Comparison of ENCODE assay signal across 22 cellular contexts in genomic region chr4:17968721-17969120, GRCh38. TPM values are rescaled to one million over a fixed set of nuclear protein-coding genes. Genes with fewer than 3 reads are reported as not detected.
DNase-seq lines count a peak whose midpoint lies in the region; ATAC-seq, FAIRE-seq and TF ChIP-seq lines count a peak whose summit lies in the region.
"Had no signal": no experiment of that assay in that cellular context is flagged by ENCODE, and none has a peak within 500 bp of the region (broad histone marks: within the 10 kb centered on the region; RNA-seq: fewer than 3 reads in every experiment).

No MANE protein-coding gene starts in this region.

- dilution Hi-C loops in keratinocyte (cut with MboI; ENCODE audit: extremely low pct_ligation_motif_present, low sequenced_read_pairs), result no loop called here

- H3K27ac ChIP-seq in RWPE1, result no peak overlapping the region
- H3K27ac ChIP-seq in keratinocyte (ENCODE audit: control insufficient read depth, insufficient read depth, low read length), result peak overlapping the region; percentile 74
- H3K27ac ChIP-seq: BLaER1, C4-2B had no signal

- POLR2A ChIA-PET in RWPE1 (lab: Yijun Ruan, JAX; ENCODE audit: low non-redundant PET), result no interaction called here

- CTCF ChIA-PET in RWPE1 (lab: Yijun Ruan, JAX), result no interaction called here

- no peaks in the 10 kb centered on the region for H3K27me3 Mint-ChIP-seq in natural killer cell (ENCODE audit: low read depth in 2 of 2)
- H3K27me3 Mint-ChIP-seq: B cell; CD4-positive, CD25-positive, alpha-beta regulatory T cell had no signal

- no peaks in the 10 kb centered on the region for H3K27me3 ChIP-seq in keratinocyte (ENCODE audit: control insufficient read depth, extremely low read depth, insufficient read depth, low read length)
- H3K27me3 ChIP-seq: BLaER1 had no signal

- H3K9me1 ChIP-seq in keratinocyte (ENCODE audit: control insufficient read depth, extremely low read depth, insufficient read depth, low read length), result no peaks in the 10 kb centered on the region

- H3K36me3 Mint-ChIP-seq in natural killer cell, result no peaks in the 10 kb centered on the region
- H3K36me3 Mint-ChIP-seq: CD8-positive, alpha-beta T cell had no signal

- peaks cover 2% of the 10 kb centered on the region for H3K79me2 ChIP-seq in keratinocyte (ENCODE audit: control insufficient read depth, insufficient read depth, low read length)

- DNase-seq in HPDE6-E6E7 (ENCODE audit: extremely low spot score) (peak; percentile 7), RWPE1 (ENCODE audit: low spot score) (peak; percentile 8), epithelial cell of esophagus (ENCODE audit: low read depth) (peak; percentile 84), keratinocyte (ENCODE audit: low read depth, low spot score) (peak; percentile 45), SIG-M5 treated with dmso at 0.1 percent for 504 hours (lab: John Stamatoyannopoulos, UW; ENCODE audit: unreplicated experiment) (no peak), AG08396 (ENCODE audit: low spot score) (no peak), natural killer cell (no peak)
- DNase-seq: Caco-2; CD4-positive, CD25-positive, alpha-beta regulatory T cell; CD8-positive, alpha-beta T cell; DMS 273 treated with DMSO at 0.1 percent for 48 hours; DMS79; EL; GDM1; GOT3 had no signal

- no peaks in the 10 kb centered on the region for H3K36me3 ChIP-seq in keratinocyte (ENCODE audit: control insufficient read depth in 2 of 2, extremely low read depth in 1 of 2, insufficient read depth in 2 of 2, low read length in 2 of 2)
- H3K36me3 ChIP-seq: HAP-1 had no signal

- peaks cover 11% of the 10 kb centered on the region for H3K4me1 ChIP-seq in keratinocyte (ENCODE audit: control insufficient read depth, extremely low read depth, insufficient read depth, low read length)
- H3K4me1 ChIP-seq: BLaER1, Caco-2 had no signal

- H3K9ac ChIP-seq in keratinocyte (ENCODE audit: control insufficient read depth, extremely low read depth, insufficient read depth, low read length), result peak overlapping the region; percentile 22
- H3K9ac ChIP-seq: BLaER1 had no signal

- TF ChIP-seq CTCF in RWPE1 (conservative IDR thresholded peaks at IDR 0.05; ENCODE audit: low read depth) (no peak), epithelial cell of esophagus (IDR thresholded peaks at IDR 0.05; ENCODE audit: insufficient read depth, low read depth, low read length, missing control alignments) (no peak), keratinocyte (optimal IDR thresholded peaks at IDR 0.05 in 1 of 3, IDR thresholded peaks at IDR 0.05 in 1 of 3, conservative IDR thresholded peaks at IDR 0.05 in 1 of 3; ENCODE audit: extremely low read depth in 1 of 3, insufficient read depth in 2 of 3, low read length in 3 of 3) (no peak), natural killer cell (IDR thresholded peaks at IDR 0.05) (no peak)

- no peak overlapping the region for H3K4me3 Mint-ChIP-seq in natural killer cell
- H3K4me3 Mint-ChIP-seq: B cell; CD4-positive, CD25-positive, alpha-beta regulatory T cell; CD8-positive, alpha-beta T cell had no signal

- H4K20me1 ChIP-seq in keratinocyte (ENCODE audit: control insufficient read depth, extremely low read depth, insufficient read depth, low read length), result no peaks in the 10 kb centered on the region

- peak overlapping the region; percentile 63 for H3K4me2 ChIP-seq in keratinocyte (ENCODE audit: control insufficient read depth, extremely low read depth, insufficient read depth, low read depth, low read length)
- H3K4me2 ChIP-seq: BLaER1 had no signal

- intact Hi-C loops in natural killer cell (cut with micrococcal nuclease), result no loop called here

- peak overlapping the region; percentile 86 for H2AFZ ChIP-seq in keratinocyte (ENCODE audit: control insufficient read depth, low read length)

- peak; percentile 51 for FAIRE-seq in keratinocyte (lab: Jason Lieb, UNC)
- FAIRE-seq: GM12878, GM18507, H54 had no signal

- H3K4me3 ChIP-seq in epithelial cell of esophagus (ENCODE audit: low read length), result no peak overlapping the region
- H3K4me3 ChIP-seq in keratinocyte (ENCODE audit: control insufficient read depth in 2 of 3, extremely low read depth in 1 of 3, insufficient read depth in 2 of 3, low read depth in 1 of 3, low read length in 3 of 3), result peak overlapping the region in 1 of 3 experiments; percentile 17
- H3K4me3 ChIP-seq: BLaER1, GM12878, HAP-1 had no signal

- no peak for ATAC-seq in natural killer cell
- ATAC-seq: CD8-positive, alpha-beta T cell; GM12878 had no signal

- H3K27ac Mint-ChIP-seq in natural killer cell, result no peak overlapping the region
- H3K27ac Mint-ChIP-seq: B cell; CD4-positive, CD25-positive, alpha-beta regulatory T cell; CD8-positive, alpha-beta T cell had no signal

- H3K4me1 Mint-ChIP-seq in natural killer cell, result no peaks in the 10 kb centered on the region

- H3K9me3 Mint-ChIP-seq in natural killer cell, result no peaks in the 10 kb centered on the region
- H3K9me3 Mint-ChIP-seq: CD4-positive, CD25-positive, alpha-beta regulatory T cell; CD8-positive, alpha-beta T cell had no signal

- H3K9me3 ChIP-seq in keratinocyte (ENCODE audit: control insufficient read depth, low read depth, low read length), result no peaks in the 10 kb centered on the region
- H3K9me3 ChIP-seq: BLaER1, Caco-2, HAP-1 had no signal

RNA-seq across cellular contexts. Expression of gene LCORL, which starts 52.8 kb away (rescaled TPM):
- 1.7 to 3.3 TPM (median 1.8 TPM) in 3 replicates for polyA plus RNA-seq in keratinocyte
- polyA plus RNA-seq in keratinocyte (2011; ENCODE audit: low read depth), result 11.8 TPM
- 0.99 and 1.9 TPM in 2 replicates for polyA plus RNA-seq in keratinocyte (2011; cell fraction: cytosol; rRNA removed)
- polyA plus RNA-seq in keratinocyte (2011; cell fraction: nucleus; rRNA removed), result 1.9 and 2.9 TPM in 2 replicates
- polyA plus RNA-seq in keratinocyte (2012; ENCODE audit: low replicate concordance), result 2.2 and 5.9 TPM in 2 replicates
- 3.0 to 4.3 TPM (median 3.7 TPM) in 3 replicates for polyA minus RNA-seq in keratinocyte
- 0.58 TPM for polyA minus RNA-seq in keratinocyte (2011; cell fraction: cytosol; rRNA and poly(A)+ RNA removed)
- polyA minus RNA-seq in keratinocyte (2011; cell fraction: nucleus; rRNA and poly(A)+ RNA removed), result 5.2 and 9.4 TPM in 2 replicates
- 10 to 100 TPM; 19.9 to 28.4 (median 26.4) TPM for total RNA-seq in natural killer cell

Comparison
In these comparisons a context has a peak if more than half of its experiments do, and no peak if none do; other contexts are left out.
1. DNase-seq: peak in HPDE6-E6E7 (single experiment), RWPE1 (single experiment), epithelial cell of esophagus (single experiment) and keratinocyte (single experiment); none in SIG-M5 treated with dmso at 0.1 percent for 504 hours (single experiment), AG08396 (single experiment) and natural killer cell (single experiment).